In genomic region chr1:100433563-100433962, GRCh38 we compare ENCODE assay signal across 17 cellular contexts.
DNase-seq lines count a peak whose midpoint lies in the region; ATAC-seq and TF ChIP-seq lines count a peak whose summit lies in the region.
"Had no signal": no experiment of that assay in that cellular context is flagged by ENCODE, and none has a peak within 500 bp of the region (broad histone marks: within the 10 kb centered on the region; RNA-seq: fewer than 3 reads in every experiment).

No MANE protein-coding gene starts in this region.

- DNase-seq in activated T-cell treated with anti-CD3 and anti-CD28 coated beads, Interleukin-2, amount 50 U/mL, for 24 hours: no peak
- DNase-seq in activated T-cell treated with anti-CD3 and anti-CD28 coated beads, Interleukin-2, amount 50 U/mL, for 1 hour: no peak
- DNase-seq in SK-N-MC (ENCODE audit: low read depth, low spot score): peak; percentile 22
- DNase-seq in effector memory CD8-positive, alpha-beta T cell: no peak
- no peak for DNase-seq in type B pancreatic cell (ENCODE audit: extremely low spot score, unreplicated experiment)
- DNase-seq in inferior parietal cortex (ENCODE audit: extremely low spot score): no peak
- DNase-seq: Calu3, DMS79, HFFc6, NCI-H1436 treated with DMSO at 0.1 percent for 48 hours, NCI-H446 had no signal

- H3K27ac ChIP-seq in SK-N-MC: peak overlapping the region; percentile 73
- H3K27ac ChIP-seq: A549 had no signal

- H3K4me3 ChIP-seq in SK-N-MC: peak overlapping the region; percentile 35; the same call in 1 of the 2 replicates
- H3K4me3 ChIP-seq: A549, K562 had no signal

- H3K36me3 ChIP-seq in SK-N-MC (ENCODE audit: insufficient read depth, low read length): no peaks in the 10 kb centered on the region

- ATAC-seq in effector memory CD8-positive, alpha-beta T cell (replicated peaks): no peak
- no peak for ATAC-seq in GM21619 (IDR thresholded peaks at IDR 0.05; ENCODE audit: unreplicated experiment)
- ATAC-seq: A549, Panc1, Right ventricle myocardium inferior had no signal

- H3K4me3 Mint-ChIP-seq in activated T-cell treated with anti-CD3 and anti-CD28 coated beads, Interleukin-2, amount 50 U/mL, for 24 hours: no peak overlapping the region
- peak overlapping the region in 1 of 2 donors; percentile 30 for H3K4me3 Mint-ChIP-seq in effector memory CD8-positive, alpha-beta T cell
- H3K4me3 Mint-ChIP-seq in type B pancreatic cell: peak overlapping the region; percentile 19
- H3K4me3 Mint-ChIP-seq: CD14-positive monocyte, HFFc6 had no signal

- H3K4me1 Mint-ChIP-seq in activated T-cell treated with anti-CD3 and anti-CD28 coated beads, Interleukin-2, amount 50 U/mL, for 24 hours (ENCODE audit: low read depth): peaks cover 67% of the 10 kb centered on the region
- peaks cover 22 to 38% of the 10 kb centered on the region in 2 donors for H3K4me1 Mint-ChIP-seq in effector memory CD8-positive, alpha-beta T cell (ENCODE audit: low read depth in 2 of 2)
- peaks cover 21% of the 10 kb centered on the region for H3K4me1 Mint-ChIP-seq in type B pancreatic cell (ENCODE audit: unreplicated experiment)

- peak overlapping the region; percentile 68 for H3K27ac Mint-ChIP-seq in activated T-cell treated with anti-CD3 and anti-CD28 coated beads, Interleukin-2, amount 50 U/mL, for 24 hours
- H3K27ac Mint-ChIP-seq in effector memory CD8-positive, alpha-beta T cell: peak overlapping the region; percentile 4 to 44
- H3K27ac Mint-ChIP-seq in type B pancreatic cell: peak overlapping the region; percentile 29
- H3K27ac Mint-ChIP-seq: HFFc6 had no signal

- no peak for TF ChIP-seq CTCF in type B pancreatic cell (conservative IDR thresholded peaks at IDR 0.05)

- H3K9ac ChIP-seq in SK-N-MC (ENCODE audit: insufficient read length): no peak overlapping the region

- H3K27me3 Mint-ChIP-seq in activated T-cell treated with anti-CD3 and anti-CD28 coated beads, Interleukin-2, amount 50 U/mL, for 24 hours: no peaks in the 10 kb centered on the region
- no peaks in the 10 kb centered on the region for H3K27me3 Mint-ChIP-seq in effector memory CD8-positive, alpha-beta T cell
- H3K27me3 Mint-ChIP-seq in type B pancreatic cell: no peaks in the 10 kb centered on the region

- peaks cover 58% of the 10 kb centered on the region for H3K36me3 Mint-ChIP-seq in activated T-cell treated with anti-CD3 and anti-CD28 coated beads, Interleukin-2, amount 50 U/mL, for 24 hours (ENCODE audit: low read depth)
- H3K36me3 Mint-ChIP-seq in effector memory CD8-positive, alpha-beta T cell (ENCODE audit: insufficient read depth): peaks cover 37% of the 10 kb centered on the region
- H3K36me3 Mint-ChIP-seq in type B pancreatic cell: peaks cover 13% of the 10 kb centered on the region

- no peaks in the 10 kb centered on the region for H3K9me3 ChIP-seq in SK-N-MC (ENCODE audit: low read depth, low read length)
- H3K9me3 ChIP-seq: A549 had no signal

- H3K9me3 Mint-ChIP-seq in activated T-cell treated with anti-CD3 and anti-CD28 coated beads, Interleukin-2, amount 50 U/mL, for 24 hours: peaks cover 6% of the 10 kb centered on the region
- H3K9me3 Mint-ChIP-seq in effector memory CD8-positive, alpha-beta T cell: peaks cover 0 to 8% of the 10 kb centered on the region in 2 donors
- H3K9me3 Mint-ChIP-seq in type B pancreatic cell: peaks cover 6% of the 10 kb centered on the region
- H3K9me3 Mint-ChIP-seq: CD14-positive monocyte, HFFc6 had no signal
